8 cellular contexts compared by ENCODE assay signal in the genomic region with DNA sequence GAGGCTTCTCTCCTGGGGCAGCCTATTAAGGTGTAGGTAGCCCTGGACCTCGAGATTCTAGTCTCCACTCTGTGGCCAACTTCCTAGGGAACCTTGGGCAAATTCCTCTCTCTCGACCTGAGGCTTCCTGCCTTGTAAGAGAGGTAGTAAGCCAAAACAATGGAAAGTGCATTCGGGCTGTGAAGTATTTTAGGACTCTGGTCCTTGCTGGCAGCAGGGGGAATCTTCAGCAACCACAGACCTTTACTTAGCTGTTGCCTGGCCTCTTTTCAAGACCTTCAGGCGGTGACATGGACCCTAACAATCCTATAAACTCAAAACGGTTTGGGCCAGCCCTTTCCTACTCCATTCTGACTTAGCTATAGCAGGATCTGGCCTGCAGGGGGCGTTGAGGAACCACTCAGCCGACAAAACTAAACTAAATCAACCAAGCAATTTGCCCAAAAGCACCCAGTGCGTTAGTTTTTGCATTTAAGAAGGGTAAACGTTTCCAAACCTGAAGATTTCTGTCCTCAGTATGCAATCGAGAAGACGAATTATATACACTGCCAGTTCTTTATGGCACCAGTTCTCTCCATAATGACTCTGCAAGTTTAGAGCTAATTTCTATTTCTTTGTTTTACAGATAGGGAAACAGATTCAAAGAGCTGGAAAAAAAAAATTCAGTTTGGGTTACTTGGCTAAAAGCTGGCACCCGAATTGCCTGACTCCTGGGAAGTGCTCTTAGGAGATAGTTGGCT. TPM values are rescaled to one million over a fixed set of nuclear protein-coding genes. Genes with fewer than 3 reads are reported as not detected.
DNase-seq lines count a peak whose midpoint lies in the region; ATAC-seq, FAIRE-seq and TF ChIP-seq lines count a peak whose summit lies in the region.

No MANE protein-coding gene starts in this region.

- H3K9me3 ChIP-seq in smooth muscle cell (replicated peaks; ENCODE audit: low read depth), result no peaks in the 10 kb centered on the region

- H3K79me2 ChIP-seq in smooth muscle cell (ENCODE audit: low read depth), result no peaks in the 10 kb centered on the region

- 9% methylated on average over 12 of the region's 12 CpGs for WGBS in smooth muscle cell (ENCODE audit: low lambda C conversion rate)

- TF ChIP-seq CTCF in AG10803 (conservative IDR thresholded peaks at IDR 0.05; ENCODE audit: low read length), result peak; percentile 95
- peak; percentile 94 for TF ChIP-seq CTCF in GM20000 (IDR thresholded peaks at IDR 0.05; ENCODE audit: extremely low read depth, missing control alignments)
- TF ChIP-seq CTCF in VCaP (conservative IDR thresholded peaks at IDR 0.05), result peak; percentile 95
- peak; percentile 85 for TF ChIP-seq CTCF in bronchial epithelial cell (IDR thresholded peaks at IDR 0.05; ENCODE audit: insufficient read depth, low read length, severe bottlenecking)
- peak; percentile 88 for TF ChIP-seq CTCF in smooth muscle cell (IDR thresholded peaks at IDR 0.05; ENCODE audit: borderline replicate concordance, insufficient read depth, poor library complexity, severe bottlenecking)

- H3K27me3 ChIP-seq in bronchial epithelial cell (ENCODE audit: control insufficient read depth, insufficient read depth, low read length), result no peaks in the 10 kb centered on the region
- no peaks in the 10 kb centered on the region for H3K27me3 ChIP-seq in smooth muscle cell (ENCODE audit: low read depth)

- peak overlapping the region; percentile 10 for H3K4me3 ChIP-seq in AG10803 (ENCODE audit: low read length)
- H3K4me3 ChIP-seq in bronchial epithelial cell (ENCODE audit: low read depth, low read length), result no peak overlapping the region
- H3K4me3 ChIP-seq in smooth muscle cell, result peak overlapping the region; percentile 31

- peaks cover 19% of the 10 kb centered on the region for H3K4me1 ChIP-seq in smooth muscle cell (ENCODE audit: low read depth)

- DNase-seq in AG10803 (ENCODE audit: low read depth), result peak; percentile 81
- peak; percentile 63 for DNase-seq in GM20000 (ENCODE audit: low spot score)
- DNase-seq in NCI-H2171 (lab: John Stamatoyannopoulos, UW), result peak; percentile 65
- peak; percentile 68 for DNase-seq in bronchial epithelial cell (ENCODE audit: low read depth)
- peak; percentile 91 for DNase-seq in inferior parietal cortex (ENCODE audit: extremely low spot score)
- peak; percentile 48 for DNase-seq in smooth muscle cell (lab: John Stamatoyannopoulos, UW; ENCODE audit: unreplicated experiment)

- peak overlapping the region; percentile 10 for H3K9ac ChIP-seq in smooth muscle cell (ENCODE audit: low read depth)

- H3K27ac ChIP-seq in VCaP (peak overlapping the region; percentile 69), smooth muscle cell (ENCODE audit: low read depth) (peak overlapping the region; percentile 80)

- FAIRE-seq in bronchial epithelial cell (lab: Jason Lieb, UNC), result no peak

- H3K4me2 ChIP-seq in smooth muscle cell, result peak overlapping the region; percentile 75

- no peak for ATAC-seq in GM21717 (IDR thresholded peaks at IDR 0.05; ENCODE audit: unreplicated experiment)

- H3F3A ChIP-seq in smooth muscle cell (ENCODE audit: low read depth), result peaks cover 8% of the 10 kb centered on the region

- H2AFZ ChIP-seq in smooth muscle cell (ENCODE audit: low read depth), result peak overlapping the region; percentile 51

- no peaks in the 10 kb centered on the region for H4K20me1 ChIP-seq in smooth muscle cell (ENCODE audit: low read depth)

- H3K36me3 ChIP-seq in bronchial epithelial cell (ENCODE audit: control insufficient read depth, insufficient read depth, low read length) (no peaks in the 10 kb centered on the region), smooth muscle cell (ENCODE audit: low read depth) (no peaks in the 10 kb centered on the region)

RNA-seq across cellular contexts. Expression of gene SESN2, which starts 10.9 kb away (rescaled TPM):
- total RNA-seq in bronchial epithelial cell (24.2 and 36.4 TPM in 2 replicates), smooth muscle cell (28.8 and 30.8 TPM in 2 replicates)
- polyA plus RNA-seq in smooth muscle cell, result 42.8 and 45.4 TPM in 2 replicates

RNA-seq across cellular contexts. Expression of gene ATP5IF1, which starts 12.5 kb away (rescaled TPM):
- total RNA-seq in bronchial epithelial cell (286 and 496 TPM in 2 replicates), smooth muscle cell (359 and 460 TPM in 2 replicates)
- 547 and 550 TPM in 2 replicates for polyA plus RNA-seq in smooth muscle cell

RNA-seq across cellular contexts. Expression of gene DNAJC8, which starts 15.6 kb away (rescaled TPM):
- total RNA-seq in bronchial epithelial cell, result 44.2 and 51.7 TPM in 2 replicates
- 72.3 and 76.1 TPM in 2 replicates for total RNA-seq in smooth muscle cell
- polyA plus RNA-seq in smooth muscle cell, result 105 and 114 TPM in 2 replicates
